Comparison of ENCODE assay signal across 8 cellular contexts in genomic region chr10:56360967-56361841, GRCh38. TPM values are rescaled to one million over a fixed set of nuclear protein-coding genes. Genes with fewer than 3 reads are reported as not detected.
DNase-seq lines count a peak whose midpoint lies in the region; ATAC-seq and TF ChIP-seq lines count a peak whose summit lies in the region.

A gene with protein sequence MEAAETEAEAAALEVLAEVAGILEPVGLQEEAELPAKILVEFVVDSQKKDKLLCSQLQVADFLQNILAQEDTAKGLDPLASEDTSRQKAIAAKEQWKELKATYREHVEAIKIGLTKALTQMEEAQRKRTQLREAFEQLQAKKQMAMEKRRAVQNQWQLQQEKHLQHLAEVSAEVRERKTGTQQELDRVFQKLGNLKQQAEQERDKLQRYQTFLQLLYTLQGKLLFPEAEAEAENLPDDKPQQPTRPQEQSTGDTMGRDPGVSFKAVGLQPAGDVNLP (minus strand): TSS chr10:56361259. CDS start chr10:56361236, 23 bp downstream.

- peak; percentile 99 for ATAC-seq in HG02571 (IDR thresholded peaks at IDR 0.05; ENCODE audit: unreplicated experiment)

- peak within 1 kb of the TSS; percentile 96 for H3K4me3 Mint-ChIP-seq in activated naive CD4-positive, alpha-beta T cell treated with anti-CD3 and anti-CD28 coated beads for 36 hours

- intact Hi-C loops in activated naive CD4-positive, alpha-beta T cell treated with anti-CD3 and anti-CD28 coated beads for 36 hours (cut with micrococcal nuclease) = loop anchor here (1.0 to 5.0 kb wide), 2 partner anchors 1905 to 1921 kb away; no protein-coding TSS in a partner anchor

- peak within 1 kb of the TSS; percentile 50; the same call in 1 of the 2 replicates for H3K27ac ChIP-seq in SK-N-MC

- H3K36me3 ChIP-seq in GM06990 (ENCODE audit: control insufficient read depth, insufficient read depth, low read length) (peaks cover 7% of the 10 kb centered on the region), SK-N-MC (ENCODE audit: insufficient read depth, low read length) (peaks cover 27% of the 10 kb centered on the region)

- peak; percentile 91 for TF ChIP-seq POLR2A in NB4 (IDR thresholded peaks at IDR 0.05; ENCODE audit: extremely low read depth, insufficient read length)

- peak within 1 kb of the TSS; percentile 91 for H3K27ac Mint-ChIP-seq in activated naive CD4-positive, alpha-beta T cell treated with anti-CD3 and anti-CD28 coated beads for 36 hours

- peaks cover 30% of the 10 kb centered on the region for H3K4me1 Mint-ChIP-seq in activated naive CD4-positive, alpha-beta T cell treated with anti-CD3 and anti-CD28 coated beads for 36 hours (ENCODE audit: low read depth)

- H3K4me3 ChIP-seq in GM06990 (replicated peaks; ENCODE audit: low read depth, low read length) = peak within 1 kb of the TSS; percentile 68
- H3K4me3 ChIP-seq in NB4 (ENCODE audit: low read depth, low read length) = peak within 1 kb of the TSS; percentile 99
- peak within 1 kb of the TSS; percentile 86 for H3K4me3 ChIP-seq in SK-N-MC

- no peaks in the 10 kb centered on the region for H3K9me3 Mint-ChIP-seq in activated naive CD4-positive, alpha-beta T cell treated with anti-CD3 and anti-CD28 coated beads for 36 hours

- CTCF ChIA-PET in activated naive CD4-positive, alpha-beta T cell treated with anti-CD3 and anti-CD28 coated beads for 36 hours (lab: Charles Lee) = interaction anchor here (0.7 kb wide), 1 partner anchor 37 kb away, joined by 4 read pairs; no protein-coding TSS in a partner anchor

- DNase-seq in GM06990 (ENCODE audit: extremely low read depth, insufficient read length) (peak; percentile 97), NB4 (ENCODE audit: low read depth) (peak; percentile 97), SK-N-MC (ENCODE audit: low read depth, low spot score) (peak; percentile 57), germinal center (ENCODE audit: low spot score) (peak; percentile 93), non-pigmented ciliary epithelial cell (ENCODE audit: low read depth) (peak; percentile 81), superior temporal gyrus (ENCODE audit: extremely low spot score) (peak; percentile 97)
- peak; percentile 95 for DNase-seq in activated naive CD4-positive, alpha-beta T cell treated with anti-CD3 and anti-CD28 coated beads for 36 hours

- TF ChIP-seq CTCF in GM06990 (IDR thresholded peaks at IDR 0.05; ENCODE audit: insufficient read depth, low read length, poor library complexity, severe bottlenecking) = no peak
- TF ChIP-seq CTCF in NB4 (IDR thresholded peaks at IDR 0.05; ENCODE audit: low read depth, low read length) = no peak

- H3K27me3 ChIP-seq in GM06990 (replicated peaks; ENCODE audit: control insufficient read depth, insufficient read depth, low read length) = no peaks in the 10 kb centered on the region

- H3K27me3 Mint-ChIP-seq in activated naive CD4-positive, alpha-beta T cell treated with anti-CD3 and anti-CD28 coated beads for 36 hours (ENCODE audit: low read depth) = no peaks in the 10 kb centered on the region

- H3K36me3 Mint-ChIP-seq in activated naive CD4-positive, alpha-beta T cell treated with anti-CD3 and anti-CD28 coated beads for 36 hours (ENCODE audit: low read depth) = peaks cover 42% of the 10 kb centered on the region

- H3K9ac ChIP-seq in SK-N-MC (ENCODE audit: insufficient read length) = peak within 1 kb of the TSS; percentile 95

- H3K9me3 ChIP-seq in SK-N-MC (ENCODE audit: low read depth, low read length) = no peaks in the 10 kb centered on the region

RNA-seq across cellular contexts. Expression of the gene that starts here (rescaled TPM):
- 10 to 100 TPM; 80.8 to 85.4 TPM for total RNA-seq in activated naive CD4-positive, alpha-beta T cell treated with anti-CD3 and anti-CD28 coated beads for 36 hours

Comparison
In these comparisons a context has a peak if more than half of its experiments do, and no peak if none do; other contexts are left out.
1. Peak in every context shown above with its lines: DNase-seq, ATAC-seq, H3K4me3 ChIP-seq and H3K27ac ChIP-seq.